ENCODE assay signal across 10 cellular contexts in genomic region chr6:85405175-85405852, GRCh38. TPM values are rescaled to one million over a fixed set of nuclear protein-coding genes. Genes with fewer than 3 reads are reported as not detected.
DNase-seq lines count a peak whose midpoint lies in the region; ATAC-seq and TF ChIP-seq lines count a peak whose summit lies in the region.
"Had no signal": no experiment of that assay in that cellular context is flagged by ENCODE, and none has a peak within 500 bp of the region (broad histone marks: within the 10 kb centered on the region; RNA-seq: fewer than 3 reads in every experiment).

No MANE protein-coding gene starts in this region.

- H3K4me1 Mint-ChIP-seq in activated CD4-positive, alpha-beta memory T cell treated with anti-CD3 and anti-CD28 coated beads, Interleukin-2, amount 10 ng/mL, durations not matched to agents 7 days and 5 days, result peaks cover 42% of the 10 kb centered on the region
- peaks cover 5% of the 10 kb centered on the region for H3K4me1 Mint-ChIP-seq in activated CD4-positive, alpha-beta memory T cell treated with anti-CD3 and anti-CD28 coated beads for 36 hours (ENCODE audit: low read depth)

- DNase-seq in activated CD4-positive, alpha-beta memory T cell treated with anti-CD3 and anti-CD28 coated beads, Interleukin-2, amount 10 ng/mL, durations not matched to agents 7 days and 5 days, result no peak
- no peak for DNase-seq in activated CD4-positive, alpha-beta memory T cell treated with anti-CD3 and anti-CD28 coated beads for 36 hours
- DNase-seq in epithelial cell of prostate (ENCODE audit: low read depth, low spot score) (no peak), tibial artery (no peak), foreskin melanocyte (no peak), NCI-H2171 (lab: John Stamatoyannopoulos, UW) (no peak)
- DNase-seq in activated CD4-positive, alpha-beta T cell treated with anti-CD3 and anti-CD28 coated beads, Interleukin-2, amount 50 U/mL, for 48 hours, result no peak
- DNase-seq: activated effector memory CD4-positive, alpha-beta T cell treated with Interleukin-2 at 50 U/mL for 16 hours had no signal

- POLR2A ChIA-PET in activated CD4-positive, alpha-beta memory T cell treated with anti-CD3 and anti-CD28 coated beads, Interleukin-2, amount 10 ng/mL, durations not matched to agents 7 days and 5 days (lab: Charles Lee), result interaction anchor here (1.6 kb wide), 1 partner anchor 44 kb away, joined by 5 read pairs; the partner anchor contains the start of gene NT5E
- POLR2A ChIA-PET in activated CD4-positive, alpha-beta memory T cell treated with anti-CD3 and anti-CD28 coated beads for 36 hours (lab: Charles Lee), result no interaction called here

- no peaks in the 10 kb centered on the region for H3K36me3 Mint-ChIP-seq in activated CD4-positive, alpha-beta memory T cell treated with anti-CD3 and anti-CD28 coated beads, Interleukin-2, amount 10 ng/mL, durations not matched to agents 7 days and 5 days (ENCODE audit: low read depth)
- no peaks in the 10 kb centered on the region for H3K36me3 Mint-ChIP-seq in activated CD4-positive, alpha-beta memory T cell treated with anti-CD3 and anti-CD28 coated beads for 36 hours

- peaks cover 10% of the 10 kb centered on the region for H3K27me3 Mint-ChIP-seq in activated CD4-positive, alpha-beta memory T cell treated with anti-CD3 and anti-CD28 coated beads, Interleukin-2, amount 10 ng/mL, durations not matched to agents 7 days and 5 days
- H3K27me3 Mint-ChIP-seq in activated CD4-positive, alpha-beta memory T cell treated with anti-CD3 and anti-CD28 coated beads for 36 hours, result no peaks in the 10 kb centered on the region

- H3K4me1 ChIP-seq in tibial artery, result peaks cover 0 to 30% (median 18%) of the 10 kb centered on the region in 4 donors

- H3K27me3 ChIP-seq in tibial artery, result no peaks in the 10 kb centered on the region

- H3K4me3 ChIP-seq in tibial artery, result no peak overlapping the region

- TF ChIP-seq CTCF in tibial artery (IDR thresholded peaks at IDR 0.05), result no peak

- H3K27ac ChIP-seq in epithelial cell of prostate (peak overlapping the region; percentile 100), tibial artery (peak overlapping the region; percentile 16 to 44)
- H3K27ac ChIP-seq: KMS-11 had no signal

- peak; percentile 39 for ATAC-seq in HG03520 (IDR thresholded peaks at IDR 0.05; ENCODE audit: unreplicated experiment)

- no peaks in the 10 kb centered on the region for H3K9me3 Mint-ChIP-seq in activated CD4-positive, alpha-beta memory T cell treated with anti-CD3 and anti-CD28 coated beads, Interleukin-2, amount 10 ng/mL, durations not matched to agents 7 days and 5 days
- H3K9me3 Mint-ChIP-seq in activated CD4-positive, alpha-beta memory T cell treated with anti-CD3 and anti-CD28 coated beads for 36 hours, result no peaks in the 10 kb centered on the region

- intact Hi-C loops in activated CD4-positive, alpha-beta memory T cell treated with anti-CD3 and anti-CD28 coated beads for 36 hours (cut with micrococcal nuclease), result no loop called here
- intact Hi-C loops in tibial artery (cut with DNase I; ENCODE audit: low total_unique reads), result no loop called here

- H3K36me3 ChIP-seq in tibial artery, result no peaks in the 10 kb centered on the region

- no peaks in the 10 kb centered on the region for H3K9me3 ChIP-seq in tibial artery

- CTCF ChIA-PET in activated CD4-positive, alpha-beta memory T cell treated with anti-CD3 and anti-CD28 coated beads, Interleukin-2, amount 10 ng/mL, durations not matched to agents 7 days and 5 days (lab: Charles Lee), result interaction anchor here (1.4 kb wide), 1 partner anchor 44 kb away, joined by 6 read pairs; the partner anchor contains the start of gene NT5E
- CTCF ChIA-PET in activated CD4-positive, alpha-beta memory T cell treated with anti-CD3 and anti-CD28 coated beads for 36 hours (lab: Charles Lee), result no interaction called here

- peak overlapping the region; percentile 67 for H3K27ac Mint-ChIP-seq in activated CD4-positive, alpha-beta memory T cell treated with anti-CD3 and anti-CD28 coated beads, Interleukin-2, amount 10 ng/mL, durations not matched to agents 7 days and 5 days
- no peak overlapping the region for H3K27ac Mint-ChIP-seq in activated CD4-positive, alpha-beta memory T cell treated with anti-CD3 and anti-CD28 coated beads for 36 hours

- no peak overlapping the region for H3K4me3 Mint-ChIP-seq in activated CD4-positive, alpha-beta memory T cell treated with anti-CD3 and anti-CD28 coated beads, Interleukin-2, amount 10 ng/mL, durations not matched to agents 7 days and 5 days
- no peak overlapping the region for H3K4me3 Mint-ChIP-seq in activated CD4-positive, alpha-beta memory T cell treated with anti-CD3 and anti-CD28 coated beads for 36 hours

RNA-seq across cellular contexts. Expression of gene NT5E, which starts 44.6 kb away (rescaled TPM):
- 1 to 10 TPM; 2.4 to 3.4 TPM for total RNA-seq in activated CD4-positive, alpha-beta memory T cell treated with anti-CD3 and anti-CD28 coated beads, Interleukin-2, amount 10 ng/mL, durations not matched to agents 7 days and 5 days
- 1 to 10 TPM; 3.7 to 3.8 TPM for total RNA-seq in activated CD4-positive, alpha-beta memory T cell treated with anti-CD3 and anti-CD28 coated beads for 36 hours
